Comparison of ENCODE assay signal across 32 cellular contexts in genomic region chr20:64165866-64166600, GRCh38. TPM values are rescaled to one million over a fixed set of nuclear protein-coding genes. Genes with fewer than 3 reads are reported as not detected.
DNase-seq lines count a peak whose midpoint lies in the region; ATAC-seq, FAIRE-seq and TF ChIP-seq lines count a peak whose summit lies in the region.
"Had no signal": no experiment of that assay in that cellular context is flagged by ENCODE, and none has a peak within 500 bp of the region (broad histone marks: within the 10 kb centered on the region; RNA-seq: fewer than 3 reads in every experiment).

No MANE protein-coding gene starts in this region.

- no TSS peak for BruUV-seq in K562 (replicated peaks; lab: Mats Ljungman, UMichigan)

- H3K27me3 ChIP-seq in SK-N-SH (ENCODE audit: insufficient read depth): peaks cover 38% of the 10 kb centered on the region
- peaks cover 49 to 83% of the 10 kb centered on the region in 2 experiments for H3K27me3 ChIP-seq in K562 (ENCODE audit: control insufficient read depth in 2 of 2, insufficient read depth in 2 of 2, low read length in 2 of 2)
- H3K27me3 ChIP-seq in lower lobe of right lung (ENCODE audit: low read depth): peaks cover 58% of the 10 kb centered on the region
- H3K27me3 ChIP-seq in uterus: peaks cover 0 to 23% of the 10 kb centered on the region in 2 donors

- 14% methylated on average over 9 of the region's 14 CpGs for WGBS in SK-N-SH (ENCODE audit: low lambda C conversion rate)
- WGBS in K562 (ENCODE audit: insufficient coverage, low coverage, missing lambda C conversion rate): 0% methylated on average over 14 of the region's 14 CpGs

- no peak for FAIRE-seq in K562 (lab: Jason Lieb, UNC)

- H3K36me3 ChIP-seq in SK-N-SH (replicated peaks in 1 of 2; ENCODE audit: control insufficient read depth in 1 of 2, insufficient read depth in 2 of 2, low read length in 1 of 2) (no peaks in the 10 kb centered on the region), K562 (ENCODE audit: control insufficient read depth, insufficient read depth, low read length) (no peaks in the 10 kb centered on the region), lower lobe of right lung (no peaks in the 10 kb centered on the region), uterus (no peaks in the 10 kb centered on the region)
- H3K36me3 ChIP-seq: MG63 had no signal

- POLR2A ChIA-PET in SK-N-SH (lab: Yijun Ruan, JAX) (interaction anchor here (1.2 to 1.5 kb wide), 2 partner anchors 10 to 90 kb away, joined by 7 to 13 read pairs; partner anchors contain the start of gene PCMTD2), K562 (lab: Yijun Ruan, JAX) (no interaction called here)

- no peak for TF ChIP-seq EP300 in SK-N-SH (IDR thresholded peaks at IDR 0.05; ENCODE audit: borderline replicate concordance in 1 of 2, low read depth in 1 of 2, low read length in 1 of 2)
- no peak for TF ChIP-seq EP300 in K562 (IDR thresholded peaks at IDR 0.05; ENCODE audit: low read length)

- H2AFZ ChIP-seq in SK-N-SH (ENCODE audit: low read depth): no peak overlapping the region
- no peak overlapping the region for H2AFZ ChIP-seq in K562 (ENCODE audit: low read depth, low read length)

- H3K4me2 ChIP-seq in SK-N-SH (no peak overlapping the region), K562 (ENCODE audit: insufficient read depth, low read length) (no peak overlapping the region)
- H3K4me2 ChIP-seq: smooth muscle cell had no signal

- H3K4me1 ChIP-seq in SK-N-SH (ENCODE audit: control insufficient read depth in 1 of 2, insufficient read depth in 2 of 2, low read depth in 1 of 2, low read length in 1 of 2): peaks cover 0 to 47% of the 10 kb centered on the region in 2 experiments; a peak in 2 of 4 replicates
- H3K4me1 ChIP-seq in K562 (replicated peaks in 1 of 2; ENCODE audit: control insufficient read depth in 2 of 2, insufficient read depth in 2 of 2, low read length in 2 of 2): peaks cover 0 to 7% of the 10 kb centered on the region in 2 experiments; a peak in 1 of 5 replicates
- H3K4me1 ChIP-seq in lower lobe of right lung: no peaks in the 10 kb centered on the region
- H3K4me1 ChIP-seq in uterus: no peaks in the 10 kb centered on the region

- H3K9me2 ChIP-seq in SK-N-SH: no peaks in the 10 kb centered on the region

- H3K9ac ChIP-seq in SK-N-SH (no peak overlapping the region), K562 (ENCODE audit: insufficient read depth in 1 of 2, low read depth in 2 of 2, low read length in 2 of 2) (no peak overlapping the region)

- H3K4me3 ChIP-seq in SK-N-SH (ENCODE audit: low read depth in 2 of 2, low read length in 1 of 2) (peak overlapping the region in 1 of 2 experiments; percentile 49; a peak in 2 of 4 replicates), K562 (no peak overlapping the region), lower lobe of right lung (no peak overlapping the region), uterus (no peak overlapping the region)
- H3K4me3 ChIP-seq: lung, MG63, SK-N-MC, smooth muscle cell had no signal

- intact Hi-C loops in K562 (cut with micrococcal nuclease): no loop called here
- intact Hi-C loops in lower lobe of right lung (cut with DNase I): no loop called here
- intact Hi-C loops in uterus (cut with DNase I; ENCODE audit: low total_unique reads): no loop called here

- DNase-seq in SK-N-SH: peak; percentile 79
- DNase-seq in NCI-H1694 treated with DMSO at 0.1 percent for 48 hours (lab: John Stamatoyannopoulos, UW): peak; percentile 75
- no peak for DNase-seq in K562 (ENCODE audit: extremely low read depth in 1 of 4, low spot score in 3 of 4)
- peak; percentile 18 for DNase-seq in lower lobe of right lung
- DNase-seq in uterus: no peak
- DNase-seq: activated CD4-positive, alpha-beta T cell treated with anti-CD3 and anti-CD28 coated beads for 36 hours; activated CD8-positive, alpha-beta memory T cell treated with anti-CD3 and anti-CD28 coated beads for 24 hours; activated gamma-delta T cell treated with Interleukin-2 at 50 U/mL for 16 hours; activated naive CD8-positive, alpha-beta T cell treated with anti-CD3 and anti-CD28 coated beads, Interleukin-2, amount 50 U/mL, for 24 hours; activated T-cell treated with anti-CD3 and anti-CD28 coated beads, Interleukin-2, amount 50 U/mL, for 1 hour; cerebellar nuclear complex; KG1; MG63; natural killer cell; NCI-H1105 treated with DMSO at 0.1 percent for 48 hours; NCI-H526; T-helper 17 cell; trophoblast cell had no signal

- TF ChIP-seq RAD21 in SK-N-SH (IDR thresholded peaks at IDR 0.05; ENCODE audit: low read length) (no peak; the same call in 1 of the 2 replicates), K562 (CRISPR knock-in tag; conservative IDR thresholded peaks at IDR 0.05 in 1 of 2, IDR thresholded peaks at IDR 0.05 in 1 of 2) (no peak)

- H3K27ac ChIP-seq in SK-N-SH (ENCODE audit: low read depth in 2 of 2, low read length in 1 of 2) (peak overlapping the region in 1 of 2 experiments; percentile 97; a peak in 2 of 4 replicates), K562 (ENCODE audit: extremely low read depth, low read depth, low read length) (no peak overlapping the region), lower lobe of right lung (no peak overlapping the region), uterus (no peak overlapping the region)
- H3K27ac ChIP-seq: SK-N-MC had no signal

- H3K9me1 ChIP-seq in K562 (ENCODE audit: control insufficient read depth, insufficient read depth, low read length): peaks cover 4% of the 10 kb centered on the region

- TF ChIP-seq CTCF in SK-N-SH (IDR thresholded peaks at IDR 0.05) (no peak), K562 (IDR thresholded peaks at IDR 0.05 in 2 of 3, conservative IDR thresholded peaks at IDR 0.05 in 1 of 3; ENCODE audit: insufficient read depth in 2 of 3, low read depth in 1 of 3, low read length in 3 of 3) (no peak), lower lobe of right lung (IDR thresholded peaks at IDR 0.05) (no peak), uterus (IDR thresholded peaks at IDR 0.05) (no peak)

- in situ Hi-C loops in K562 (cut with MboI): no loop called here

- no peaks in the 10 kb centered on the region for H3F3A ChIP-seq in SK-N-SH (replicated peaks; ENCODE audit: insufficient read depth)

- no peaks in the 10 kb centered on the region for H3K79me2 ChIP-seq in SK-N-SH (ENCODE audit: insufficient read depth)
- no peaks in the 10 kb centered on the region for H3K79me2 ChIP-seq in K562 (ENCODE audit: control insufficient read depth, insufficient read depth, low read length)

- ATAC-seq in SK-N-SH treated with all-trans-retinoic acid at 6 μM for 48 hours (no peak), K562 (no peak), lower lobe of right lung (no peak), HG03439 (IDR thresholded peaks at IDR 0.05; ENCODE audit: unreplicated experiment) (no peak), GM19397 (IDR thresholded peaks at IDR 0.05; ENCODE audit: unreplicated experiment) (no peak)
- ATAC-seq: activated CD4-positive, alpha-beta T cell treated with anti-CD3 and anti-CD28 coated beads for 36 hours; activated naive CD8-positive, alpha-beta T cell treated with anti-CD3 and anti-CD28 coated beads, Interleukin-2, amount 50 U/mL, for 24 hours; natural killer cell; T-helper 17 cell had no signal

- H3K9me3 ChIP-seq in SK-N-SH (no peaks in the 10 kb centered on the region), K562 (replicated peaks; ENCODE audit: control insufficient read depth, insufficient read depth, low read depth, low read length) (no peaks in the 10 kb centered on the region), lower lobe of right lung (no peaks in the 10 kb centered on the region), uterus (no peaks in the 10 kb centered on the region)
- H3K9me3 ChIP-seq: MG63 had no signal

- H4K20me1 ChIP-seq in SK-N-SH (ENCODE audit: insufficient read depth) (no peaks in the 10 kb centered on the region), K562 (replicated peaks; ENCODE audit: control insufficient read depth, insufficient read depth, low read length) (peaks cover 4% of the 10 kb centered on the region; the same call in 1 of the 2 replicates)

- CTCF ChIA-PET in SK-N-SH (lab: Yijun Ruan, JAX) (interaction anchor here (0.5 to 2.1 kb wide), 8 partner anchors 10 to 128 kb away, joined by 3 to 14 read pairs (median 4); no protein-coding TSS in a partner anchor), K562 (lab: Yijun Ruan, JAX; ENCODE audit: low intra/inter-chr PET ratio) (no interaction called here)

- no peak for TF ChIP-seq POLR2A in K562 (conservative IDR thresholded peaks at IDR 0.05)
- no peak for TF ChIP-seq POLR2A in uterus (IDR thresholded peaks at IDR 0.05)

RNA-seq across cellular contexts. Expression of gene MYT1, which starts 1.8 kb away (rescaled TPM):
- polyA plus RNA-seq in SK-N-SH (2012; rRNA removed) (0.10 and 0.23 TPM in 2 replicates), K562 (2011; rRNA removed) (0.10 and 0.12 TPM in 2 replicates), K562 (2014; fragmentation: Illumina TruSeq; extraction: Trizol) (0.12 TPM in 1 of 2 replicates, not detected in the other), K562 (2014; fragmentation: Nextera tagmentation; extraction: Ambion mirVana) (under 1 TPM in 1 of 2 experiments, not detected in 1; 0.06 TPM), K562 (2014; rRNA removed) (0.05 TPM in 1 of 2 replicates, not detected in the other)
- polyA plus RNA-seq in SK-N-SH (2012; cell fraction: cytosol; rRNA removed): 0.08 and 0.41 TPM in 2 replicates
- polyA plus RNA-seq in SK-N-SH (2012; cell fraction: nucleus; rRNA removed): 0.31 and 0.52 TPM in 2 replicates
- 0.14 TPM in 1 of 2 replicates, not detected in the other for total RNA-seq in K562 (2011; cell fraction: chromatin; rRNA removed; ENCODE audit: low replicate concordance)
- 0.26 TPM in 1 of 2 replicates, not detected in the other for total RNA-seq in K562 (2011; cell fraction: nucleolus; rRNA removed)
- total RNA-seq in K562 (2011; cell fraction: nucleoplasm; rRNA removed): not detected in 2 replicates
- total RNA-seq in K562 (2014; rRNA removed) (0.12 TPM in 1 of 2 replicates, not detected in the other), K562 (2014; rRNA removed; fragmentation: Illumina TruSeq; extraction: Trizol) (0.04 TPM in 1 of 2 replicates, not detected in the other), K562 (2015; rRNA removed; fragmentation: Illumina TruSeq; extraction: Trizol) (not detected in 2 replicates), K562 (2021) (0.02 TPM in 1 of 2 replicates, not detected in the other), lower lobe of right lung (not detected), uterus (under 1 TPM in 1 of 4 donors, not detected in 3; 0.21 TPM)
- polyA plus RNA-seq in K562 (2011; cell fraction: cytosol; rRNA removed): 0.03 and 0.13 TPM in 2 replicates
- 0.04 and 0.17 TPM in 2 replicates for polyA plus RNA-seq in K562 (2011; cell fraction: nucleus; rRNA removed)
- polyA plus RNA-seq in K562 (2012): 0.04 and 0.07 TPM in 2 replicates
- 0.07 and 0.09 TPM in 2 replicates for polyA minus RNA-seq in K562 (2011; rRNA and poly(A)+ RNA removed)
- polyA minus RNA-seq in K562 (2011; cell fraction: cytosol; rRNA and poly(A)+ RNA removed): not detected in 2 replicates
- 0.11 TPM in 1 of 2 replicates, not detected in the other for polyA minus RNA-seq in K562 (2011; cell fraction: nucleus; rRNA and poly(A)+ RNA removed)
- total RNA-seq: A673, Daoy, HT1080, kidney epithelial cell, mononuclear cell, natural killer cell, omental fat pad, RPMI7951, T-helper 17 cell had no signal
- polyA plus RNA-seq: smooth muscle cell had no signal

RNA-seq across cellular contexts. Expression of gene NPBWR2, which starts 58.7 kb away (rescaled TPM):
- polyA plus RNA-seq in SK-N-SH (2012; rRNA removed) (not detected in 2 replicates), K562 (2011; rRNA removed) (not detected in 2 replicates), K562 (2014; fragmentation: Illumina TruSeq; extraction: Trizol) (not detected in 2 replicates), K562 (2014; fragmentation: Nextera tagmentation; extraction: Ambion mirVana) (not detected), K562 (2014; rRNA removed) (not detected in 2 replicates)
- polyA plus RNA-seq in SK-N-SH (2012; cell fraction: cytosol; rRNA removed): not detected in 2 replicates
- polyA plus RNA-seq in SK-N-SH (2012; cell fraction: nucleus; rRNA removed): not detected in 2 replicates
- total RNA-seq in K562 (2011; cell fraction: chromatin; rRNA removed; ENCODE audit: low replicate concordance): not detected in 2 replicates
- not detected in 2 replicates for total RNA-seq in K562 (2011; cell fraction: nucleolus; rRNA removed)
- total RNA-seq in K562 (2011; cell fraction: nucleoplasm; rRNA removed): not detected in 2 replicates
- total RNA-seq in K562 (2014; rRNA removed) (not detected in 2 replicates), K562 (2014; rRNA removed; fragmentation: Illumina TruSeq; extraction: Trizol) (not detected in 2 replicates), K562 (2015; rRNA removed; fragmentation: Illumina TruSeq; extraction: Trizol) (not detected in 2 replicates), K562 (2021) (not detected in 2 replicates), lower lobe of right lung (not detected), uterus (not detected)
- polyA plus RNA-seq in K562 (2011; cell fraction: cytosol; rRNA removed): not detected in 2 replicates
- polyA plus RNA-seq in K562 (2011; cell fraction: nucleus; rRNA removed): not detected in 2 replicates
- polyA plus RNA-seq in K562 (2012): not detected in 2 replicates
- polyA minus RNA-seq in K562 (2011; rRNA and poly(A)+ RNA removed): not detected in 2 replicates
- polyA minus RNA-seq in K562 (2011; cell fraction: cytosol; rRNA and poly(A)+ RNA removed): not detected in 2 replicates
- not detected in 2 replicates for polyA minus RNA-seq in K562 (2011; cell fraction: nucleus; rRNA and poly(A)+ RNA removed)
- total RNA-seq: A673; activated CD4-positive, alpha-beta T cell treated with anti-CD3 and anti-CD28 coated beads for 36 hours; B cell; Daoy; HT1080; kidney epithelial cell; lung; mononuclear cell; natural killer cell; omental fat pad; RPMI7951; smooth muscle cell; T-helper 17 cell had no signal
- polyA plus RNA-seq: lung, smooth muscle cell had no signal

Comparison
In these comparisons a context has a peak if more than half of its experiments do, and no peak if none do; other contexts are left out.
1. DNase-seq: peak in SK-N-SH (single experiment), NCI-H1694 treated with DMSO at 0.1 percent for 48 hours (single experiment) and lower lobe of right lung (single experiment); none in K562 (0 of 4) and uterus (0 of 2).
2. Of the 27 proteins assayed by ChIP-seq in both K562 and SK-N-SH: peak only in K562: none; only in SK-N-SH: FOXJ3, GATA2 and MXI1; in both: none; in neither: 24.